Comparison of ENCODE assay signal across 24 cellular contexts in genomic region chr9:99180662-99181061, GRCh38. TPM values are rescaled to one million over a fixed set of nuclear protein-coding genes. Genes with fewer than 3 reads are reported as not detected.
A peak's percentile ranks its signal among the peaks of the same experiment; 100 is the strongest.
DNase-seq lines count a peak whose midpoint lies in the region; ATAC-seq and TF ChIP-seq lines count a peak whose summit lies in the region.
"Had no signal": no experiment of that assay in that cellular context is flagged by ENCODE, and none has a peak within 500 bp of the region (broad histone marks: within the 10 kb centered on the region; RNA-seq: fewer than 3 reads in every experiment).

No MANE protein-coding gene starts in this region.

- no peak overlapping the region for H4K91ac ChIP-seq in neuronal stem cell (ENCODE audit: low read depth, low read length, poor library complexity)

- H3K9me3 Mint-ChIP-seq in T-helper 2 cell treated with Interferon-gamma antibody and Interleukin-4, amounts not matched to agents 5 μg/mL and 100 μg/mL, for 36 hours = no peaks in the 10 kb centered on the region
- H3K9me3 Mint-ChIP-seq in activated CD8-positive, alpha-beta T cell treated with anti-CD3 and anti-CD28 coated beads, Interleukin-2, amount 10 ng/mL, durations not matched to agents 7 days and 5 days (ENCODE audit: insufficient read depth) = no peaks in the 10 kb centered on the region
- H3K9me3 Mint-ChIP-seq: CD8-positive, alpha-beta memory T cell; GM23338; HFFc6; nephron had no signal

- no peaks in the 10 kb centered on the region for H3K27me3 Mint-ChIP-seq in T-helper 2 cell treated with Interferon-gamma antibody and Interleukin-4, amounts not matched to agents 5 μg/mL and 100 μg/mL, for 36 hours (ENCODE audit: low read depth)
- no peaks in the 10 kb centered on the region for H3K27me3 Mint-ChIP-seq in activated CD8-positive, alpha-beta T cell treated with anti-CD3 and anti-CD28 coated beads, Interleukin-2, amount 10 ng/mL, durations not matched to agents 7 days and 5 days (ENCODE audit: low read depth)
- H3K27me3 Mint-ChIP-seq: CD8-positive, alpha-beta memory T cell had no signal

- H2BK120ac ChIP-seq in neuronal stem cell (ENCODE audit: low read depth, low read length) = peak overlapping the region; percentile 35

- no peaks in the 10 kb centered on the region for H3K36me3 Mint-ChIP-seq in T-helper 2 cell treated with Interferon-gamma antibody and Interleukin-4, amounts not matched to agents 5 μg/mL and 100 μg/mL, for 36 hours (ENCODE audit: low read depth)
- no peaks in the 10 kb centered on the region for H3K36me3 Mint-ChIP-seq in activated CD8-positive, alpha-beta T cell treated with anti-CD3 and anti-CD28 coated beads, Interleukin-2, amount 10 ng/mL, durations not matched to agents 7 days and 5 days (ENCODE audit: low read depth)
- H3K36me3 Mint-ChIP-seq: CD8-positive, alpha-beta memory T cell had no signal

- no peak overlapping the region for H3K23ac ChIP-seq in neuronal stem cell (ENCODE audit: low read depth, low read length, poor library complexity)

- no peaks in the 10 kb centered on the region for H3K79me1 ChIP-seq in neuronal stem cell (ENCODE audit: low read depth, low read length)

- no peak overlapping the region for H3K27ac ChIP-seq in neuronal stem cell (replicated peaks; ENCODE audit: low read length)
- H3K27ac ChIP-seq: pancreas, PC-9, right atrium auricular region, transverse colon had no signal

- POLR2A ChIA-PET in activated CD8-positive, alpha-beta T cell treated with anti-CD3 and anti-CD28 coated beads, Interleukin-2, amount 10 ng/mL, durations not matched to agents 7 days and 5 days (lab: Charles Lee) = interaction anchor here (0.6 to 2.9 kb wide), 4 partner anchors 13 to 330 kb away, joined by 3 to 7 read pairs (median 6); partner anchors contain the start of genes ALG2 and SEC61B

- H3K4ac ChIP-seq in neuronal stem cell (ENCODE audit: low read length) = no peak overlapping the region

- H2AK5ac ChIP-seq in neuronal stem cell (ENCODE audit: low read depth, low read length) = no peak overlapping the region

- H3K4me1 ChIP-seq in neuronal stem cell (ENCODE audit: control insufficient read depth in 2 of 2, insufficient read depth in 1 of 2, low read depth in 1 of 2, low read length in 2 of 2) = peaks cover 8 to 9% of the 10 kb centered on the region in 2 donors

- H3K9me3 ChIP-seq in neuronal stem cell (replicated peaks in 1 of 2; ENCODE audit: control insufficient read depth in 2 of 2, insufficient read depth in 1 of 2, low read depth in 1 of 2, low read length in 2 of 2) = no peaks in the 10 kb centered on the region
- H3K9me3 ChIP-seq: pancreas, right atrium auricular region, transverse colon had no signal

- peak overlapping the region; percentile 20 for H3K18ac ChIP-seq in neuronal stem cell (ENCODE audit: low read length)

- CTCF ChIA-PET in activated CD8-positive, alpha-beta T cell treated with anti-CD3 and anti-CD28 coated beads, Interleukin-2, amount 10 ng/mL, durations not matched to agents 7 days and 5 days (lab: Charles Lee) = interaction anchor here (0.6 to 9.2 kb wide), 2 partner anchors 17 to 167 kb away, joined by 4 to 115 read pairs; no protein-coding TSS in a partner anchor

- H2BK12ac ChIP-seq in neuronal stem cell (ENCODE audit: low read length) = no peak overlapping the region

- ATAC-seq in GM18502 (IDR thresholded peaks at IDR 0.05; ENCODE audit: poor library complexity, unreplicated experiment) = peak; percentile 5
- ATAC-seq in activated CD8-positive, alpha-beta T cell treated with anti-CD3 and anti-CD28 coated beads, Interleukin-2, amount 10 ng/mL, durations not matched to agents 7 days and 5 days = no peak
- no peak for ATAC-seq in activated CD4-positive, CD25-positive, alpha-beta regulatory T cell treated with anti-CD3 and anti-CD28 coated beads, Interleukin-2, amount 50 U/mL, for 24 hours
- ATAC-seq: GM23338, left ventricle myocardium superior, pancreas had no signal

- H3K4me3 Mint-ChIP-seq in T-helper 2 cell treated with Interferon-gamma antibody and Interleukin-4, amounts not matched to agents 5 μg/mL and 100 μg/mL, for 36 hours = peak overlapping the region; percentile 8
- H3K4me3 Mint-ChIP-seq in activated CD8-positive, alpha-beta T cell treated with anti-CD3 and anti-CD28 coated beads, Interleukin-2, amount 10 ng/mL, durations not matched to agents 7 days and 5 days = no peak overlapping the region
- H3K4me3 Mint-ChIP-seq: CD8-positive, alpha-beta memory T cell; GM23338; HFFc6; nephron had no signal

- H4K8ac ChIP-seq in neuronal stem cell (ENCODE audit: low read depth, low read length) = no peak overlapping the region

- H2BK5ac ChIP-seq in neuronal stem cell (ENCODE audit: low read length) = no peak overlapping the region

- peaks cover 0 to 13% (median 0%) of the 10 kb centered on the region in 3 experiments for H3K27me3 ChIP-seq in neuronal stem cell (ENCODE audit: control insufficient read depth in 3 of 3, insufficient read depth in 3 of 3, low read depth in 1 of 3, low read length in 3 of 3)
- H3K27me3 ChIP-seq: pancreas, right atrium auricular region, transverse colon had no signal

- no peak for DNase-seq in T-helper 2 cell treated with Interferon-gamma antibody and Interleukin-4, amounts not matched to agents 5 μg/mL and 100 μg/mL, for 36 hours (ENCODE audit: low spot score)
- DNase-seq in T-helper 2 cell (no peak), neuronal stem cell (ENCODE audit: low spot score) (no peak), GM10266 (ENCODE audit: extremely low spot score) (no peak)
- no peak for DNase-seq in activated CD8-positive, alpha-beta T cell treated with anti-CD3 and anti-CD28 coated beads, Interleukin-2, amount 10 ng/mL, durations not matched to agents 7 days and 5 days
- DNase-seq in activated CD4-positive, CD25-positive, alpha-beta regulatory T cell (lab: John Stamatoyannopoulos, UW) = no peak
- DNase-seq: activated naive CD4-positive, alpha-beta T cell treated with anti-CD3 and anti-CD28 coated beads, Interleukin-2, amount 50 U/mL, for 16 hours; CD8-positive, alpha-beta memory T cell; central memory CD4-positive, alpha-beta T cell; HFFc6; left ventricle myocardium superior; midbrain; NCI-H2029 treated with DMSO at 0.1 percent for 48 hours; pancreas; PC-9; SHP77; stimulated activated CD4-positive, alpha-beta T cell treated with anti-CD3 and anti-CD28 coated beads, Interleukin-12 subunit alpha, Interleukin-12 subunit beta, amount 100 ng/mL, for 4 hours; stimulated activated CD4-positive, alpha-beta T cell treated with anti-CD3 and anti-CD28 coated beads, Interleukin-4, amount 100 ng/mL, for 24 hours; transverse colon had no signal

- WGBS in neuronal stem cell (ENCODE audit: extremely low coverage in 2 of 2, insufficient read length in 2 of 2, insufficient replicate concordance in 1 of 2), 2 donors = no CpG with 5 or more reads among the region's 9 CpGs

- no peak overlapping the region for H2BK15ac ChIP-seq in neuronal stem cell (ENCODE audit: low read length)

- no peak for TF ChIP-seq CTCF in GM10266 (IDR thresholded peaks at IDR 0.05; ENCODE audit: control insufficient read depth, insufficient read depth, low read depth, missing control alignments)

- no peak overlapping the region for H3K27ac Mint-ChIP-seq in T-helper 2 cell treated with Interferon-gamma antibody and Interleukin-4, amounts not matched to agents 5 μg/mL and 100 μg/mL, for 36 hours
- peak overlapping the region; percentile 13 for H3K27ac Mint-ChIP-seq in activated CD8-positive, alpha-beta T cell treated with anti-CD3 and anti-CD28 coated beads, Interleukin-2, amount 10 ng/mL, durations not matched to agents 7 days and 5 days
- H3K27ac Mint-ChIP-seq: GM23338, HFFc6 had no signal

- no peak overlapping the region for H3K9ac ChIP-seq in neuronal stem cell (ENCODE audit: low read depth, low read length, poor library complexity)

- H3K4me2 ChIP-seq in neuronal stem cell (ENCODE audit: insufficient read depth, low read length, poor library complexity, severe bottlenecking) = no peak overlapping the region
- H3K4me2 ChIP-seq: GM23338, PC-9 had no signal

- H3K4me3 ChIP-seq in neuronal stem cell (ENCODE audit: low read length in 2 of 2) = no peak overlapping the region
- H3K4me3 ChIP-seq: GM23338, pancreas, PC-9, right atrium auricular region, transverse colon had no signal

- H3K36me3 ChIP-seq in neuronal stem cell (replicated peaks in 1 of 2; ENCODE audit: control insufficient read depth in 2 of 2, insufficient read depth in 2 of 2, low read length in 2 of 2) = no peaks in the 10 kb centered on the region
- H3K36me3 ChIP-seq: pancreas, right atrium auricular region, transverse colon had no signal

- peak overlapping the region; percentile 10 for H3K14ac ChIP-seq in neuronal stem cell (ENCODE audit: low read length)

- no peak overlapping the region for H2AFZ ChIP-seq in neuronal stem cell (ENCODE audit: low read length)
- H2AFZ ChIP-seq: GM23338, PC-9 had no signal

- H3K4me1 Mint-ChIP-seq in T-helper 2 cell treated with Interferon-gamma antibody and Interleukin-4, amounts not matched to agents 5 μg/mL and 100 μg/mL, for 36 hours (ENCODE audit: low read depth) = peaks cover 31% of the 10 kb centered on the region
- H3K4me1 Mint-ChIP-seq in activated CD8-positive, alpha-beta T cell treated with anti-CD3 and anti-CD28 coated beads, Interleukin-2, amount 10 ng/mL, durations not matched to agents 7 days and 5 days (ENCODE audit: low read depth) = peaks cover 65% of the 10 kb centered on the region

RNA-seq across cellular contexts. Expression of gene ALG2, which starts 41.1 kb away (rescaled TPM):
- total RNA-seq in activated CD8-positive, alpha-beta T cell treated with anti-CD3 and anti-CD28 coated beads, Interleukin-2, amount 10 ng/mL, durations not matched to agents 7 days and 5 days = 10 to 100 TPM; 19.9 to 22.0 TPM
- polyA plus RNA-seq in neuronal stem cell (2013, experiment 1 of 2) = 18.1 TPM
- polyA plus RNA-seq in neuronal stem cell (2013, experiment 2 of 2) = 17.7 TPM

RNA-seq across cellular contexts. Expression of gene SEC61B, which starts 41.4 kb away (rescaled TPM):
- total RNA-seq in activated CD8-positive, alpha-beta T cell treated with anti-CD3 and anti-CD28 coated beads, Interleukin-2, amount 10 ng/mL, durations not matched to agents 7 days and 5 days = 100 to 1,000 TPM; 122 to 124 TPM
- polyA plus RNA-seq in neuronal stem cell (2013, experiment 1 of 2) = 363 TPM
- 364 TPM for polyA plus RNA-seq in neuronal stem cell (2013, experiment 2 of 2)
